16 cellular contexts compared by ENCODE assay signal in genomic region chr11:24513837-24514594, GRCh38. TPM values are rescaled to one million over a fixed set of nuclear protein-coding genes. Genes with fewer than 3 reads are reported as not detected.
DNase-seq lines count a peak whose midpoint lies in the region; ATAC-seq and TF ChIP-seq lines count a peak whose summit lies in the region.
"Had no signal": no experiment of that assay in that cellular context is flagged by ENCODE, and none has a peak within 500 bp of the region (broad histone marks: within the 10 kb centered on the region; RNA-seq: fewer than 3 reads in every experiment).

No MANE protein-coding gene starts in this region.

- peaks cover 39% of the 10 kb centered on the region for H3K4me1 ChIP-seq in PC-3 (ENCODE audit: insufficient read depth, low read length)
- H3K4me1 ChIP-seq: right lobe of liver, SJCRH30 had no signal

- DNase-seq in PC-3 (peak; percentile 58), HEK293T (ENCODE audit: extremely low spot score) (no peak), NCI-H2196 (lab: John Stamatoyannopoulos, UW; ENCODE audit: unreplicated experiment) (no peak), kidney glomerular epithelial cell (lab: John Stamatoyannopoulos, UW) (no peak)
- DNase-seq: activated CD8-positive, alpha-beta T cell treated with anti-CD3 and anti-CD28 coated beads, Interleukin-2, amount 10 ng/mL, durations not matched to agents 7 days and 5 days; activated naive CD4-positive, alpha-beta T cell; left cardiac atrium; naive thymus-derived CD4-positive, alpha-beta T cell; NCI-H1930; right lobe of liver had no signal

- intact Hi-C loops in PC-3 (cut with micrococcal nuclease): loop anchor here (1.0 to 5.0 kb wide), 2 partner anchors 123 to 209 kb away; no protein-coding TSS in a partner anchor

- no peaks in the 10 kb centered on the region for H4K20me1 ChIP-seq in PC-3 (ENCODE audit: low read length)

- no peaks in the 10 kb centered on the region for H3K36me3 ChIP-seq in PC-3 (ENCODE audit: low read depth, low read length)
- H3K36me3 ChIP-seq: right lobe of liver, SJCRH30 had no signal

- ATAC-seq in GM18519 (IDR thresholded peaks at IDR 0.05; ENCODE audit: low FRiP score, unreplicated experiment) (peak; percentile 50), GM21717 (IDR thresholded peaks at IDR 0.05; ENCODE audit: unreplicated experiment) (peak; percentile 87), HG03097 (IDR thresholded peaks at IDR 0.05; ENCODE audit: low FRiP score, unreplicated experiment) (peak; percentile 94), PC-3 (peak; percentile 60), GM21367 (IDR thresholded peaks at IDR 0.05; ENCODE audit: unreplicated experiment) (no peak)
- ATAC-seq: activated CD8-positive, alpha-beta T cell treated with anti-CD3 and anti-CD28 coated beads, Interleukin-2, amount 10 ng/mL, durations not matched to agents 7 days and 5 days; naive thymus-derived CD4-positive, alpha-beta T cell; right lobe of liver had no signal

- BruUV-seq in PC-3 (replicated peaks; lab: Mats Ljungman, UMichigan): no TSS peak

- peak overlapping the region; percentile 9; the same call in 1 of the 2 replicates for H3K4me2 ChIP-seq in PC-3 (ENCODE audit: low read length)

- no peaks in the 10 kb centered on the region for H3K79me2 ChIP-seq in PC-3 (ENCODE audit: low read length)

- CTCF ChIA-PET in PC-3 (lab: Charles Lee) (no interaction called here), HEK293T (lab: Yijun Ruan, JAX) (no interaction called here)

- no peak overlapping the region for H2AFZ ChIP-seq in PC-3 (ENCODE audit: low read length)

- no peak overlapping the region for H3K9ac ChIP-seq in PC-3 (ENCODE audit: low read length)

- no peak overlapping the region for H3K4me3 ChIP-seq in PC-3 (ENCODE audit: low read length)
- H3K4me3 ChIP-seq: right lobe of liver, SJCRH30 had no signal

- H3K9me3 ChIP-seq in PC-3 (ENCODE audit: low read length): no peaks in the 10 kb centered on the region
- H3K9me3 ChIP-seq: right lobe of liver, SJCRH30 had no signal

- H3K27me3 ChIP-seq in PC-3 (ENCODE audit: low read length): no peaks in the 10 kb centered on the region
- H3K27me3 ChIP-seq: right lobe of liver, SJCRH30 had no signal

- no peaks in the 10 kb centered on the region for H3K9me2 ChIP-seq in PC-3 (replicated peaks; ENCODE audit: low read length)

- H3K27ac ChIP-seq in PC-3 (ENCODE audit: low read length): no peak overlapping the region
- H3K27ac ChIP-seq: right lobe of liver, SJCRH30 had no signal

- no peaks in the 10 kb centered on the region for H3F3A ChIP-seq in PC-3 (ENCODE audit: low read length, unreplicated experiment)

- POLR2A ChIA-PET in PC-3 (lab: Charles Lee; ENCODE audit: unreplicated experiment) (no interaction called here), HEK293T (lab: Yijun Ruan, JAX) (no interaction called here)

- no peak for TF ChIP-seq CTCF in PC-3 (conservative IDR thresholded peaks at IDR 0.05; ENCODE audit: low read depth, low read length)

TF ChIP-seq in HEK293T, 16 proteins besides CTCF, POLR2A, EP300 and RAD21:
- TF ChIP-seq HDGF (IDR thresholded peaks at IDR 0.05; ENCODE audit: borderline replicate concordance): no peak

RNA-seq across cellular contexts. Expression of gene LUZP2, which starts 17.2 kb away (rescaled TPM):
- total RNA-seq in PC-3 (2014; rRNA removed): 0.11 and 0.46 TPM in 2 replicates
- total RNA-seq: activated CD8-positive, alpha-beta T cell treated with anti-CD3 and anti-CD28 coated beads, Interleukin-2, amount 10 ng/mL, durations not matched to agents 7 days and 5 days; bronchial epithelial cell; left cardiac atrium; naive thymus-derived CD4-positive, alpha-beta T cell; right lobe of liver had no signal
